36 cellular contexts compared by ENCODE assay signal in genomic region chr9:83240671-83241070, GRCh38.
"Had no signal": no experiment of that assay in that cellular context is flagged by ENCODE, and none has a peak within 500 bp of the region (broad histone marks: within the 10 kb centered on the region; RNA-seq: fewer than 3 reads in every experiment).

No MANE protein-coding gene starts in this region.

- H3K36me3 ChIP-seq: adrenal gland, breast epithelium, Peyer's patch had no signal

- H3K4me1 Mint-ChIP-seq: activated B cell treated with CpG ODN at 0.5 μM for 24 hours had no signal

- H3K9me3 ChIP-seq: adrenal gland, body of pancreas, breast epithelium, Peyer's patch had no signal

- H3K4me1 ChIP-seq: breast epithelium had no signal

- H3K27ac ChIP-seq: adrenal gland, body of pancreas, breast epithelium, Peyer's patch, VCaP had no signal

- H3K36me3 Mint-ChIP-seq: activated naive CD4-positive, alpha-beta T cell treated with anti-CD3 and anti-CD28 coated beads, Interleukin-2, amount 50 U/mL, for 72 hours had no signal

- H3K27ac Mint-ChIP-seq: activated B cell treated with CpG ODN at 0.5 μM for 24 hours; activated CD4-positive, alpha-beta memory T cell treated with anti-CD3 and anti-CD28 coated beads for 36 hours; activated naive CD4-positive, alpha-beta T cell treated with anti-CD3 and anti-CD28 coated beads for 36 hours; activated naive CD4-positive, alpha-beta T cell treated with anti-CD3 and anti-CD28 coated beads, Interleukin-2, amount 50 U/mL, for 72 hours; activated T-helper 1 cell treated with anti-CD3 and anti-CD28 coated beads, Interleukin-12 subunit alpha, Interleukin-12 subunit beta, Interleukin-2, Interleukin-4 antibody, amounts not matched to agents 30 ng/mL and 10 ng/mL and 1 ng/mL, durations not matched to agents 14 hours and 24 hours and 36 hours had no signal

- H3K27me3 ChIP-seq: adrenal gland, body of pancreas, breast epithelium, Peyer's patch had no signal

- H3K27me3 Mint-ChIP-seq: activated B cell treated with CpG ODN at 0.5 μM for 24 hours; activated CD4-positive, alpha-beta memory T cell treated with anti-CD3 and anti-CD28 coated beads for 36 hours had no signal

- H3K9me3 Mint-ChIP-seq: activated B cell treated with CpG ODN at 0.5 μM for 24 hours; activated CD4-positive, alpha-beta memory T cell treated with anti-CD3 and anti-CD28 coated beads for 36 hours; activated T-cell treated with anti-CD3 and anti-CD28 coated beads, Interleukin-2, amount 50 U/mL, for 4 hours; activated T-helper 1 cell treated with anti-CD3 and anti-CD28 coated beads, Interleukin-12 subunit alpha, Interleukin-12 subunit beta, Interleukin-2, Interleukin-4 antibody, amounts not matched to agents 30 ng/mL and 10 ng/mL and 1 ng/mL, durations not matched to agents 14 hours and 24 hours and 36 hours had no signal

- H3K4me3 Mint-ChIP-seq: activated B cell treated with CpG ODN at 0.5 μM for 24 hours; activated CD4-positive, alpha-beta memory T cell treated with anti-CD3 and anti-CD28 coated beads for 36 hours; activated naive CD4-positive, alpha-beta T cell treated with anti-CD3 and anti-CD28 coated beads for 36 hours; activated T-cell treated with anti-CD3 and anti-CD28 coated beads, Interleukin-2, amount 50 U/mL, for 4 hours; activated T-helper 1 cell treated with anti-CD3 and anti-CD28 coated beads, Interleukin-12 subunit alpha, Interleukin-12 subunit beta, Interleukin-2, Interleukin-4 antibody, amounts not matched to agents 30 ng/mL and 10 ng/mL and 1 ng/mL, durations not matched to agents 14 hours and 24 hours and 36 hours had no signal

- ATAC-seq: activated naive CD4-positive, alpha-beta T cell treated with anti-CD3 and anti-CD28 coated beads, Interleukin-2, amount 50 U/mL, for 72 hours; activated T-cell treated with anti-CD3 and anti-CD28 coated beads, Interleukin-2, amount 50 U/mL, for 4 hours; body of pancreas; K562; PC-3; SK-N-SH treated with all-trans-retinoic acid at 6 μM for 48 hours had no signal

- DNase-seq: activated B cell treated with CpG ODN at 0.5 μM for 24 hours; activated CD4-positive, alpha-beta memory T cell treated with anti-CD3 and anti-CD28 coated beads for 36 hours; activated CD4-positive, alpha-beta T cell treated with anti-CD3 and anti-CD28 coated beads for 4 hours; activated CD4-positive, alpha-beta T cell treated with anti-CD3 and anti-CD28 coated beads, Interleukin-2, amount 50 U/mL, for 1 hour; activated CD4-positive, CD25-positive, alpha-beta regulatory T cell treated with anti-CD3 and anti-CD28 coated beads, Interleukin-2, amount 50 U/mL, for 72 hours; activated CD8-positive, alpha-beta memory T cell treated with anti-CD3 and anti-CD28 coated beads, Interleukin-2, amount 50 U/mL, for 4 hours; activated gamma-delta T cell treated with Interleukin-2 at 50 U/mL for 16 hours; activated naive CD4-positive, alpha-beta T cell treated with anti-CD3 and anti-CD28 coated beads for 36 hours; activated T-cell treated with anti-CD3 and anti-CD28 coated beads for 4 hours; activated T-cell treated with anti-CD3 and anti-CD28 coated beads, Interleukin-2, amount 50 U/mL, for 4 hours; adrenal gland; body of pancreas; caudate nucleus; cerebellar nuclear complex; NCI-H1048; NCI-H1105 treated with DMSO at 0.1 percent for 48 hours; NCI-H1436; NCI-H1694; NCI-H1930; NCI-H345; NCI-H526 treated with DMSO at 0.1 percent for 48 hours; NK-92 treated with Interleukin-12 subunit alpha and Interleukin-12 subunit beta, amount 100 ng/mL, for 24 hours; PC-3; Peyer's patch; RPMI8226; SIG-M5; SW 1271; T-helper 1 cell; T-helper 2 cell; T-helper 9 cell had no signal

- H3K4me3 ChIP-seq: adrenal gland, body of pancreas, breast epithelium, K562, Peyer's patch had no signal
